Comparison of ENCODE assay signal across 2 cellular contexts in the genomic region with DNA sequence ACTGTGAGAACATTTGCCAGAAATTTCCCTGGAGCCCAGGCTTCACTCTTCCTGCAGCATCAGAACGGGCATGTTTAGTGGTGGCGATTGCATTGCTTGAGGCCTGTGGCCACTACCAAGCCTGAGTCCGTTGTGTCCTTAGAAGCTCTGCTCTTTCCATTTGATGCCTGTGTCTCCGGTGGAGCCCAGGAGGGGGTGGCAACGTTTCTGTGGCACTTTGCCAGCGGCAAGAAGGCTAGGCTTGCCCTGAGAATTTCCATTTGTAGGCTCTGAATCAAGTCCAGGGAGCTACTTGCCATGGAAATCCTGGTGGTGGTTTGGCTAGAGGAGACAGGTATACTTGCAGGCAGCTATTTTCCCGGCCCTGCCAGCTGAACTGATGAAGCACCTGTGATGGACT.
TF ChIP-seq lines count a peak whose summit lies in the region.

No MANE protein-coding gene starts in this region.

TF ChIP-seq in HCT116, 20 proteins besides CTCF, POLR2A, EP300 and RAD21 (continued from another document):
- TF ChIP-seq CBX3 (IDR thresholded peaks at IDR 0.05; ENCODE audit: low read depth): no peak
- TF ChIP-seq EZH2phosphoT487 (IDR thresholded peaks at IDR 0.05; ENCODE audit: borderline replicate concordance): no peak
- no peak for TF ChIP-seq TCF7L2 (IDR thresholded peaks at IDR 0.05; ENCODE audit: borderline replicate concordance, extremely low read depth, insufficient read depth, insufficient read length)
- no peak for TF ChIP-seq SIN3A (IDR thresholded peaks at IDR 0.05; ENCODE audit: low read depth)

TF ChIP-seq in WTC11, 78 proteins besides CTCF, POLR2A, EP300 and RAD21:
- TF ChIP-seq, protein P1, sequence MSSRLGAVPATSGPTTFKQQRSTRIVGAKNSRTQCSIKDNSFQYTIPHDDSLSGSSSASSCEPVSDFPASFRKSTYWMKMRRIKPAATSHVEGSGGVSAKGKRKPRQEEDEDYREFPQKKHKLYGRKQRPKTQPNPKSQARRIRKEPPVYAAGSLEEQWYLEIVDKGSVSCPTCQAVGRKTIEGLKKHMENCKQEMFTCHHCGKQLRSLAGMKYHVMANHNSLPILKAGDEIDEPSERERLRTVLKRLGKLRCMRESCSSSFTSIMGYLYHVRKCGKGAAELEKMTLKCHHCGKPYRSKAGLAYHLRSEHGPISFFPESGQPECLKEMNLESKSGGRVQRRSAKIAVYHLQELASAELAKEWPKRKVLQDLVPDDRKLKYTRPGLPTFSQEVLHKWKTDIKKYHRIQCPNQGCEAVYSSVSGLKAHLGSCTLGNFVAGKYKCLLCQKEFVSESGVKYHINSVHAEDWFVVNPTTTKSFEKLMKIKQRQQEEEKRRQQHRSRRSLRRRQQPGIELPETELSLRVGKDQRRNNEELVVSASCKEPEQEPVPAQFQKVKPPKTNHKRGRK (CRISPR knock-in tag; IDR thresholded peaks at IDR 0.05; ENCODE audit: borderline replicate concordance): no peak
- TF ChIP-seq ZNF121 (CRISPR knock-in tag; IDR thresholded peaks at IDR 0.05) (no peak), CREM (CRISPR knock-in tag; IDR thresholded peaks at IDR 0.05) (no peak), ZNF416 (CRISPR knock-in tag; IDR thresholded peaks at IDR 0.05) (no peak), SOX15 (CRISPR knock-in tag; IDR thresholded peaks at IDR 0.05) (no peak), CREB1 (CRISPR knock-in tag; IDR thresholded peaks at IDR 0.05) (no peak), ZNF317 (CRISPR knock-in tag; IDR thresholded peaks at IDR 0.05; ENCODE audit: borderline replicate concordance, low read depth) (no peak), RELA (CRISPR knock-in tag; IDR thresholded peaks at IDR 0.05; ENCODE audit: borderline replicate concordance) (no peak)
- TF ChIP-seq, protein P2, sequence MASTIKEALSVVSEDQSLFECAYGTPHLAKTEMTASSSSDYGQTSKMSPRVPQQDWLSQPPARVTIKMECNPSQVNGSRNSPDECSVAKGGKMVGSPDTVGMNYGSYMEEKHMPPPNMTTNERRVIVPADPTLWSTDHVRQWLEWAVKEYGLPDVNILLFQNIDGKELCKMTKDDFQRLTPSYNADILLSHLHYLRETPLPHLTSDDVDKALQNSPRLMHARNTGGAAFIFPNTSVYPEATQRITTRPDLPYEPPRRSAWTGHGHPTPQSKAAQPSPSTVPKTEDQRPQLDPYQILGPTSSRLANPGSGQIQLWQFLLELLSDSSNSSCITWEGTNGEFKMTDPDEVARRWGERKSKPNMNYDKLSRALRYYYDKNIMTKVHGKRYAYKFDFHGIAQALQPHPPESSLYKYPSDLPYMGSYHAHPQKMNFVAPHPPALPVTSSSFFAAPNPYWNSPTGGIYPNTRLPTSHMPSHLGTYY (CRISPR knock-in tag; IDR thresholded peaks at IDR 0.05): no peak
